Comparison of ENCODE assay signal across 10 cellular contexts in the genomic region with DNA sequence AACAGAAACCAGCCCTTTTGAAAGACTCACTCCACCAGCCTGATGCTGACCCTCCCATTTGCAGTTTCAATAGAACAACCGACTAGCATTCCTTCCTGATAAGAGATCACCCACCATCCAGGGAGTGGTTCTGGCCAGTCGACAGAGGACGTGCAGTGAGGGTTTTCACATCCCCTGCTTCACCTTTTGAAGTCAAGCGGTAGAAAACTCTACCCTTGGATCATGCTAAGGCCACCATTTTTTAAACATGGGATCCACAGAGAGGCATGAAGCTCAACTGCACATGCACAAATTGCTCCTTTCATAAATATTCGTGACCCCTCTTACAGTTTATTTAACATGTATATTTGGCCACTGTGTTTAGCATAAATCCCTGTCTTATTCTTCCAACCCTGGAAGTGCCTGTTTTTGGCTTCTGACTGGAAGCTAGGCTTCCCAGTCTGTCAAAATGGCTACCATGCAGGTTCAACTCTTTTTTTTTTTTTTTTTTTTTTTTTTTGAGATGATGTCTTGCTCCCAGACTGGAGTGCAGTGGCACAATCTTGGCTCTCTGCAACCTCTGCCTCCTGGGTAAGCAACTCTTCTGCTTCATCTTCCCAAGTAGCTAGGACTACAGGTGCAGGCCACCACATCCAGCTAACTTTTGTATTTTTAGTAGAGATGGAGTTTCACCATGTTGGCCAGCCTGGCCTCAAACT. TPM values are rescaled to one million over a fixed set of nuclear protein-coding genes. Genes with fewer than 3 reads are reported as not detected.
DNase-seq lines count a peak whose midpoint lies in the region; ATAC-seq, FAIRE-seq and TF ChIP-seq lines count a peak whose summit lies in the region.
"Had no signal": no experiment of that assay in that cellular context is flagged by ENCODE, and none has a peak within 500 bp of the region (broad histone marks: within the 10 kb centered on the region; RNA-seq: fewer than 3 reads in every experiment).

No MANE protein-coding gene starts in this region.

- H3F3A ChIP-seq in SU-DHL-6 (ENCODE audit: insufficient read depth): peaks cover 9% of the 10 kb centered on the region
- H3F3A ChIP-seq in smooth muscle cell (ENCODE audit: low read depth): no peaks in the 10 kb centered on the region

- peak overlapping the region; percentile 95 for H3K9ac ChIP-seq in SU-DHL-6 (ENCODE audit: low read length)
- no peak overlapping the region for H3K9ac ChIP-seq in fibroblast of lung (ENCODE audit: insufficient read depth, low read length)
- H3K9ac ChIP-seq in smooth muscle cell (ENCODE audit: low read depth): no peak overlapping the region

- H3K4me1 ChIP-seq in fibroblast of lung (ENCODE audit: control insufficient read depth, extremely low read depth, insufficient read depth, low read length): no peaks in the 10 kb centered on the region
- no peaks in the 10 kb centered on the region for H3K4me1 ChIP-seq in smooth muscle cell (ENCODE audit: low read depth)

- no peak for DNase-seq in activated CD8-positive, alpha-beta memory T cell treated with anti-CD3 and anti-CD28 coated beads, Interleukin-2, amount 10 ng/mL, durations not matched to agents 7 days and 5 days
- no peak for DNase-seq in activated CD8-positive, alpha-beta memory T cell treated with anti-CD3 and anti-CD28 coated beads, Interleukin-2, amount 50 U/mL, for 48 hours
- no peak for DNase-seq in fibroblast of lung (ENCODE audit: low read depth in 2 of 2)
- DNase-seq in smooth muscle cell (lab: John Stamatoyannopoulos, UW; ENCODE audit: unreplicated experiment): no peak
- no peak for DNase-seq in foreskin melanocyte
- DNase-seq in NCI-H1048 (lab: John Stamatoyannopoulos, UW): no peak
- DNase-seq in H54 (ENCODE audit: insufficient read length, low spot score): no peak
- DNase-seq: NK-92 treated with Interleukin-12 subunit alpha and Interleukin-12 subunit beta, amount 100 ng/mL, for 24 hours had no signal

- ATAC-seq in activated CD8-positive, alpha-beta memory T cell treated with anti-CD3 and anti-CD28 coated beads, Interleukin-2, amount 10 ng/mL, durations not matched to agents 7 days and 5 days: no peak

- H3K4me3 ChIP-seq in SU-DHL-6 (ENCODE audit: insufficient read depth, low read length, poor library complexity, severe bottlenecking) (peak overlapping the region; percentile 91), fibroblast of lung (replicated peaks in 1 of 4; ENCODE audit: control extremely low read depth in 1 of 4, insufficient read depth in 1 of 4, low read depth in 3 of 4, low read length in 4 of 4) (peak overlapping the region in 3 of 4 experiments; percentile 61 to 94 (median 83)), smooth muscle cell (peak overlapping the region; percentile 60)

- peak overlapping the region; percentile 7 for H3K4me3 Mint-ChIP-seq in activated CD8-positive, alpha-beta memory T cell treated with anti-CD3 and anti-CD28 coated beads, Interleukin-2, amount 10 ng/mL, durations not matched to agents 7 days and 5 days

- H3K36me3 ChIP-seq in SU-DHL-6 (ENCODE audit: low read length) (peaks cover 5% of the 10 kb centered on the region; the same call in 1 of the 2 replicates), fibroblast of lung (ENCODE audit: control insufficient read depth, insufficient read depth, low read length) (no peaks in the 10 kb centered on the region), smooth muscle cell (ENCODE audit: low read depth) (peaks cover under 1% of the 10 kb centered on the region)

- no peaks in the 10 kb centered on the region for H3K9me3 Mint-ChIP-seq in activated CD8-positive, alpha-beta memory T cell treated with anti-CD3 and anti-CD28 coated beads, Interleukin-2, amount 10 ng/mL, durations not matched to agents 7 days and 5 days (ENCODE audit: low read depth)
- H3K9me3 Mint-ChIP-seq: activated T-helper 2 cell treated with anti-CD3 and anti-CD28 coated beads, Interferon-gamma antibody, Interleukin-2, Interleukin-4, amounts not matched to agents 10 μg/mL and 5 μg/mL and 100 μg/mL, durations not matched to agents 14 hours and 24 hours and 36 hours had no signal

- H2AFZ ChIP-seq in SU-DHL-6 (ENCODE audit: low read depth, low read length, severe bottlenecking) (no peak overlapping the region), fibroblast of lung (ENCODE audit: low read length) (no peak overlapping the region), smooth muscle cell (ENCODE audit: low read depth) (no peak overlapping the region)

- TF ChIP-seq CTCF in SU-DHL-6 (IDR thresholded peaks at IDR 0.05; ENCODE audit: insufficient read depth, low read length, poor library complexity, severe bottlenecking) (no peak), fibroblast of lung (conservative IDR thresholded peaks at IDR 0.05 in 1 of 2, IDR thresholded peaks at IDR 0.05 in 1 of 2; ENCODE audit: low read depth in 1 of 2, low read length in 2 of 2) (no peak), smooth muscle cell (IDR thresholded peaks at IDR 0.05; ENCODE audit: borderline replicate concordance, insufficient read depth, poor library complexity, severe bottlenecking) (no peak)

- peak overlapping the region; percentile 34 for H3K27ac Mint-ChIP-seq in activated CD8-positive, alpha-beta memory T cell treated with anti-CD3 and anti-CD28 coated beads, Interleukin-2, amount 10 ng/mL, durations not matched to agents 7 days and 5 days

- H3K27me3 ChIP-seq in SU-DHL-6 (ENCODE audit: low read length): no peaks in the 10 kb centered on the region
- H3K27me3 ChIP-seq in fibroblast of lung (ENCODE audit: control insufficient read depth, insufficient read depth, low read length): no peaks in the 10 kb centered on the region
- H3K27me3 ChIP-seq in smooth muscle cell (ENCODE audit: low read depth): no peaks in the 10 kb centered on the region

- H3K79me2 ChIP-seq in SU-DHL-6 (ENCODE audit: insufficient read depth, low read length): peaks cover 20% of the 10 kb centered on the region; the same call in 1 of the 2 replicates
- H3K79me2 ChIP-seq in fibroblast of lung (ENCODE audit: control insufficient read depth, insufficient read depth, low read length): peaks cover 10% of the 10 kb centered on the region
- peaks cover 9% of the 10 kb centered on the region for H3K79me2 ChIP-seq in smooth muscle cell (ENCODE audit: low read depth)

- peaks cover 17% of the 10 kb centered on the region for H3K36me3 Mint-ChIP-seq in activated CD8-positive, alpha-beta memory T cell treated with anti-CD3 and anti-CD28 coated beads, Interleukin-2, amount 10 ng/mL, durations not matched to agents 7 days and 5 days

- 81% methylated on average over 5 of the region's 5 CpGs for WGBS in smooth muscle cell (ENCODE audit: low lambda C conversion rate)

- H4K20me1 ChIP-seq in SU-DHL-6 (ENCODE audit: low read depth, low read length): no peaks in the 10 kb centered on the region
- H4K20me1 ChIP-seq in fibroblast of lung (ENCODE audit: control insufficient read depth, extremely low read depth, insufficient read depth, low read length): no peaks in the 10 kb centered on the region
- H4K20me1 ChIP-seq in smooth muscle cell (ENCODE audit: low read depth): no peaks in the 10 kb centered on the region

- H3K4me2 ChIP-seq in SU-DHL-6 (ENCODE audit: low read depth, low read length, poor library complexity, severe bottlenecking) (peak overlapping the region; percentile 100), fibroblast of lung (ENCODE audit: extremely low read depth, insufficient read depth, low read length) (peak overlapping the region; percentile 93), smooth muscle cell (peak overlapping the region; percentile 96)

- no peak for TF ChIP-seq POLR2A in H54 (IDR thresholded peaks at IDR 0.05; ENCODE audit: low read depth, low read length)

- H3K9me2 ChIP-seq in SU-DHL-6 (replicated peaks; ENCODE audit: insufficient read depth, low read length): no peaks in the 10 kb centered on the region

- CTCF ChIA-PET in activated CD8-positive, alpha-beta memory T cell treated with anti-CD3 and anti-CD28 coated beads, Interleukin-2, amount 10 ng/mL, durations not matched to agents 7 days and 5 days (lab: Charles Lee): interaction anchor here (0.9 to 3.1 kb wide), 10 partner anchors 8 to 142 kb away, joined by 3 to 52 read pairs (median 4); no protein-coding TSS in a partner anchor

- H3K4me1 Mint-ChIP-seq in activated CD8-positive, alpha-beta memory T cell treated with anti-CD3 and anti-CD28 coated beads, Interleukin-2, amount 10 ng/mL, durations not matched to agents 7 days and 5 days: peaks cover 38% of the 10 kb centered on the region

- H3K9me3 ChIP-seq in SU-DHL-6 (ENCODE audit: insufficient read depth, low read length) (no peaks in the 10 kb centered on the region), fibroblast of lung (ENCODE audit: control insufficient read depth, insufficient read depth, low read depth, low read length) (no peaks in the 10 kb centered on the region), smooth muscle cell (replicated peaks; ENCODE audit: low read depth) (no peaks in the 10 kb centered on the region)

- H3K27ac ChIP-seq in SU-DHL-6 (ENCODE audit: low read depth, low read length): no peak overlapping the region
- no peak overlapping the region for H3K27ac ChIP-seq in fibroblast of lung (ENCODE audit: insufficient read depth, low read length)
- peak overlapping the region; percentile 91 for H3K27ac ChIP-seq in smooth muscle cell (ENCODE audit: low read depth)

- no peak for FAIRE-seq in H54 (lab: Jason Lieb, UNC)

- no peaks in the 10 kb centered on the region for H3K27me3 Mint-ChIP-seq in activated CD8-positive, alpha-beta memory T cell treated with anti-CD3 and anti-CD28 coated beads, Interleukin-2, amount 10 ng/mL, durations not matched to agents 7 days and 5 days

RNA-seq across cellular contexts. Expression of a gene that starts 1.0 kb away (rescaled TPM):
- total RNA-seq in activated CD8-positive, alpha-beta memory T cell treated with anti-CD3 and anti-CD28 coated beads, Interleukin-2, amount 10 ng/mL, durations not matched to agents 7 days and 5 days: 10 to 100 TPM; 46.1 to 52.0 TPM
- total RNA-seq in fibroblast of lung (59.9 and 68.3 TPM in 2 replicates), smooth muscle cell (11.6 and 21.9 TPM in 2 replicates)
- polyA plus RNA-seq in fibroblast of lung (48.9 and 57.8 TPM in 2 replicates), smooth muscle cell (19.5 and 23.2 TPM in 2 replicates)
- polyA plus RNA-seq in fibroblast of lung (2012): 40.5 and 46.6 TPM in 2 replicates
- 15.4 and 32.2 TPM in 2 replicates for polyA minus RNA-seq in fibroblast of lung (ENCODE audit: low replicate concordance)

RNA-seq across cellular contexts. Expression of a gene that starts 35.6 kb away (rescaled TPM):
- total RNA-seq in activated CD8-positive, alpha-beta memory T cell treated with anti-CD3 and anti-CD28 coated beads, Interleukin-2, amount 10 ng/mL, durations not matched to agents 7 days and 5 days: 100 to 1,000 TPM; 136 to 147 TPM
- total RNA-seq in fibroblast of lung: 29.8 and 53.7 TPM in 2 replicates
- 39.5 and 62.5 TPM in 2 replicates for polyA plus RNA-seq in fibroblast of lung
- polyA plus RNA-seq in fibroblast of lung (2012): 26.6 and 49.8 TPM in 2 replicates
- polyA minus RNA-seq in fibroblast of lung (ENCODE audit: low replicate concordance): 75.8 and 88.6 TPM in 2 replicates
- total RNA-seq in smooth muscle cell: 107 and 122 TPM in 2 replicates
- 133 and 134 TPM in 2 replicates for polyA plus RNA-seq in smooth muscle cell
